Comparison of ENCODE assay signal across 20 cellular contexts in the genomic region with DNA sequence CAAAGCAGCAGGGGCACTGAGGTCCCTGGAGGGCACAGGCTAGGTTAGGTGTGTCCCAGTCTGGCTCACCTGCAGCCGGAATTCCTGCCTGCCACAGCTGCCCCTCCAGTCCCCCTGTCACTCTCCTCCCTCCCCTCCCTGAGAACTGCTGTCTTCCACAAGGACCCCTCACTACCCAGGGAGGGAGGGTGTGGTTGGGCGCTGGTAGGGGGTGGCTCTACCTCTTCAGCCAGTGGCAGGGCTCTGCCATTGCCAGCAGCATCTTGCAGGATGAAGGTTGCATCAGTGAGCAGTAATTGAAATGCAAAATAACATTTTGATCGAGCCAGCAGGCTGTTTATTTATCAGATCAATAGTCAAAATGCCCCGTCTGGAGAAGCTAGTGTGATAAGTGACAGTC. TPM values are rescaled to one million over a fixed set of nuclear protein-coding genes. Genes with fewer than 3 reads are reported as not detected.
DNase-seq lines count a peak whose midpoint lies in the region; ATAC-seq, FAIRE-seq and TF ChIP-seq lines count a peak whose summit lies in the region.
"Had no signal": no experiment of that assay in that cellular context is flagged by ENCODE, and none has a peak within 500 bp of the region (broad histone marks: within the 10 kb centered on the region; RNA-seq: fewer than 3 reads in every experiment).

No MANE protein-coding gene starts in this region.

- H3K9me2 ChIP-seq in GM23338 (ENCODE audit: insufficient read depth): no peaks in the 10 kb centered on the region

- no peaks in the 10 kb centered on the region for H3K36me3 ChIP-seq in GM23338 (ENCODE audit: insufficient read depth)
- H3K36me3 ChIP-seq: HAP-1 had no signal

- H3F3A ChIP-seq in GM23338 (replicated peaks; ENCODE audit: low read depth): no peaks in the 10 kb centered on the region

- peak; percentile 50 for DNase-seq in GM23338 (ENCODE audit: low spot score)
- no peak for DNase-seq in HTR-8/SVneo (ENCODE audit: insufficient read length, low spot score)
- DNase-seq in NCI-H2171 treated with DMSO at 0.1 percent for 48 hours (lab: John Stamatoyannopoulos, UW): peak; percentile 91
- DNase-seq: ACHN; AML-193; Caco-2; CD4-positive, alpha-beta T cell; GOT3 had no signal

- H3K4me1 ChIP-seq in GM23338 (ENCODE audit: insufficient read depth): peaks cover 14% of the 10 kb centered on the region; the same call in 1 of the 2 replicates
- H3K4me1 ChIP-seq: Caco-2, HAP-1 had no signal

- H3K4me3 Mint-ChIP-seq in GM23338: no peak overlapping the region
- H3K4me3 Mint-ChIP-seq: CD4-positive, alpha-beta T cell had no signal

- H3K4me3 ChIP-seq in GM23338: no peak overlapping the region
- H3K4me3 ChIP-seq: GM12878, HAP-1 had no signal

- peak; percentile 72 for FAIRE-seq in HTR-8/SVneo (lab: Jason Lieb, UNC)
- FAIRE-seq: A204.1, D721Med, GM12878 had no signal

- H3K27me3 ChIP-seq in GM23338 (ENCODE audit: insufficient read depth): no peaks in the 10 kb centered on the region

- no peaks in the 10 kb centered on the region for H3K9me3 Mint-ChIP-seq in GM23338
- H3K9me3 Mint-ChIP-seq: CD4-positive, alpha-beta T cell had no signal

- no peak overlapping the region for H3K27ac ChIP-seq in GM23338 (ENCODE audit: low read depth)
- H3K27ac ChIP-seq: C4-2B, KMS-11 had no signal

- TF ChIP-seq CTCF in GM23338 (conservative IDR thresholded peaks at IDR 0.05; ENCODE audit: low read depth in 2 of 2): no peak

- no peaks in the 10 kb centered on the region for H3K79me2 ChIP-seq in GM23338 (replicated peaks; ENCODE audit: insufficient read depth)

- H3K4me1 Mint-ChIP-seq in GM23338: peaks cover 32% of the 10 kb centered on the region

- peaks cover 17% of the 10 kb centered on the region for H3K27me3 Mint-ChIP-seq in GM23338 (ENCODE audit: insufficient read depth, low read depth, poor library complexity)

- H3K4me2 ChIP-seq in GM23338: peak overlapping the region; percentile 62
- H3K4me2 ChIP-seq: KMS-11 had no signal

- peak; percentile 76 for ATAC-seq in GM23338
- ATAC-seq in GM19351 (IDR thresholded peaks at IDR 0.05; ENCODE audit: unreplicated experiment): no peak
- no peak for ATAC-seq in GM18520 (IDR thresholded peaks at IDR 0.05; ENCODE audit: unreplicated experiment)
- no peak for ATAC-seq in GM18868 (IDR thresholded peaks at IDR 0.05; ENCODE audit: unreplicated experiment)
- ATAC-seq: GM12878 had no signal

- no peaks in the 10 kb centered on the region for H4K20me1 ChIP-seq in GM23338 (replicated peaks; ENCODE audit: insufficient read depth)

- H3K27ac Mint-ChIP-seq in GM23338: no peak overlapping the region
- H3K27ac Mint-ChIP-seq: CD4-positive, alpha-beta T cell had no signal

- 0 out of 2 replicates have a peak overlapping the region, but pooled peaks have one; percentile 28 for H2AFZ ChIP-seq in GM23338

- H3K36me3 Mint-ChIP-seq in GM23338 (ENCODE audit: low read depth): no peaks in the 10 kb centered on the region; the same call in 2 of the 3 replicates

TF ChIP-seq in GM23338, 12 proteins besides CTCF, POLR2A, EP300 and RAD21:
- TF ChIP-seq ZNF114 (CRISPR knock-in tag; IDR thresholded peaks at IDR 0.05): no peak
- TF ChIP-seq, protein P1, sequence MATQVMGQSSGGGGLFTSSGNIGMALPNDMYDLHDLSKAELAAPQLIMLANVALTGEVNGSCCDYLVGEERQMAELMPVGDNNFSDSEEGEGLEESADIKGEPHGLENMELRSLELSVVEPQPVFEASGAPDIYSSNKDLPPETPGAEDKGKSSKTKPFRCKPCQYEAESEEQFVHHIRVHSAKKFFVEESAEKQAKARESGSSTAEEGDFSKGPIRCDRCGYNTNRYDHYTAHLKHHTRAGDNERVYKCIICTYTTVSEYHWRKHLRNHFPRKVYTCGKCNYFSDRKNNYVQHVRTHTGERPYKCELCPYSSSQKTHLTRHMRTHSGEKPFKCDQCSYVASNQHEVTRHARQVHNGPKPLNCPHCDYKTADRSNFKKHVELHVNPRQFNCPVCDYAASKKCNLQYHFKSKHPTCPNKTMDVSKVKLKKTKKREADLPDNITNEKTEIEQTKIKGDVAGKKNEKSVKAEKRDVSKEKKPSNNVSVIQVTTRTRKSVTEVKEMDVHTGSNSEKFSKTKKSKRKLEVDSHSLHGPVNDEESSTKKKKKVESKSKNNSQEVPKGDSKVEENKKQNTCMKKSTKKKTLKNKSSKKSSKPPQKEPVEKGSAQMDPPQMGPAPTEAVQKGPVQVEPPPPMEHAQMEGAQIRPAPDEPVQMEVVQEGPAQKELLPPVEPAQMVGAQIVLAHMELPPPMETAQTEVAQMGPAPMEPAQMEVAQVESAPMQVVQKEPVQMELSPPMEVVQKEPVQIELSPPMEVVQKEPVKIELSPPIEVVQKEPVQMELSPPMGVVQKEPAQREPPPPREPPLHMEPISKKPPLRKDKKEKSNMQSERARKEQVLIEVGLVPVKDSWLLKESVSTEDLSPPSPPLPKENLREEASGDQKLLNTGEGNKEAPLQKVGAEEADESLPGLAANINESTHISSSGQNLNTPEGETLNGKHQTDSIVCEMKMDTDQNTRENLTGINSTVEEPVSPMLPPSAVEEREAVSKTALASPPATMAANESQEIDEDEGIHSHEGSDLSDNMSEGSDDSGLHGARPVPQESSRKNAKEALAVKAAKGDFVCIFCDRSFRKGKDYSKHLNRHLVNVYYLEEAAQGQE (IDR thresholded peaks at IDR 0.05; ENCODE audit: unreplicated experiment): no peak
- TF ChIP-seq JUNB (IDR thresholded peaks at IDR 0.05; ENCODE audit: unreplicated experiment): no peak
- no peak for TF ChIP-seq POLR2AphosphoS5 (IDR thresholded peaks at IDR 0.05; ENCODE audit: low read depth)
- TF ChIP-seq ZNF331 (CRISPR knock-in tag; IDR thresholded peaks at IDR 0.05; ENCODE audit: low read depth): no peak
- TF ChIP-seq, protein P2, sequence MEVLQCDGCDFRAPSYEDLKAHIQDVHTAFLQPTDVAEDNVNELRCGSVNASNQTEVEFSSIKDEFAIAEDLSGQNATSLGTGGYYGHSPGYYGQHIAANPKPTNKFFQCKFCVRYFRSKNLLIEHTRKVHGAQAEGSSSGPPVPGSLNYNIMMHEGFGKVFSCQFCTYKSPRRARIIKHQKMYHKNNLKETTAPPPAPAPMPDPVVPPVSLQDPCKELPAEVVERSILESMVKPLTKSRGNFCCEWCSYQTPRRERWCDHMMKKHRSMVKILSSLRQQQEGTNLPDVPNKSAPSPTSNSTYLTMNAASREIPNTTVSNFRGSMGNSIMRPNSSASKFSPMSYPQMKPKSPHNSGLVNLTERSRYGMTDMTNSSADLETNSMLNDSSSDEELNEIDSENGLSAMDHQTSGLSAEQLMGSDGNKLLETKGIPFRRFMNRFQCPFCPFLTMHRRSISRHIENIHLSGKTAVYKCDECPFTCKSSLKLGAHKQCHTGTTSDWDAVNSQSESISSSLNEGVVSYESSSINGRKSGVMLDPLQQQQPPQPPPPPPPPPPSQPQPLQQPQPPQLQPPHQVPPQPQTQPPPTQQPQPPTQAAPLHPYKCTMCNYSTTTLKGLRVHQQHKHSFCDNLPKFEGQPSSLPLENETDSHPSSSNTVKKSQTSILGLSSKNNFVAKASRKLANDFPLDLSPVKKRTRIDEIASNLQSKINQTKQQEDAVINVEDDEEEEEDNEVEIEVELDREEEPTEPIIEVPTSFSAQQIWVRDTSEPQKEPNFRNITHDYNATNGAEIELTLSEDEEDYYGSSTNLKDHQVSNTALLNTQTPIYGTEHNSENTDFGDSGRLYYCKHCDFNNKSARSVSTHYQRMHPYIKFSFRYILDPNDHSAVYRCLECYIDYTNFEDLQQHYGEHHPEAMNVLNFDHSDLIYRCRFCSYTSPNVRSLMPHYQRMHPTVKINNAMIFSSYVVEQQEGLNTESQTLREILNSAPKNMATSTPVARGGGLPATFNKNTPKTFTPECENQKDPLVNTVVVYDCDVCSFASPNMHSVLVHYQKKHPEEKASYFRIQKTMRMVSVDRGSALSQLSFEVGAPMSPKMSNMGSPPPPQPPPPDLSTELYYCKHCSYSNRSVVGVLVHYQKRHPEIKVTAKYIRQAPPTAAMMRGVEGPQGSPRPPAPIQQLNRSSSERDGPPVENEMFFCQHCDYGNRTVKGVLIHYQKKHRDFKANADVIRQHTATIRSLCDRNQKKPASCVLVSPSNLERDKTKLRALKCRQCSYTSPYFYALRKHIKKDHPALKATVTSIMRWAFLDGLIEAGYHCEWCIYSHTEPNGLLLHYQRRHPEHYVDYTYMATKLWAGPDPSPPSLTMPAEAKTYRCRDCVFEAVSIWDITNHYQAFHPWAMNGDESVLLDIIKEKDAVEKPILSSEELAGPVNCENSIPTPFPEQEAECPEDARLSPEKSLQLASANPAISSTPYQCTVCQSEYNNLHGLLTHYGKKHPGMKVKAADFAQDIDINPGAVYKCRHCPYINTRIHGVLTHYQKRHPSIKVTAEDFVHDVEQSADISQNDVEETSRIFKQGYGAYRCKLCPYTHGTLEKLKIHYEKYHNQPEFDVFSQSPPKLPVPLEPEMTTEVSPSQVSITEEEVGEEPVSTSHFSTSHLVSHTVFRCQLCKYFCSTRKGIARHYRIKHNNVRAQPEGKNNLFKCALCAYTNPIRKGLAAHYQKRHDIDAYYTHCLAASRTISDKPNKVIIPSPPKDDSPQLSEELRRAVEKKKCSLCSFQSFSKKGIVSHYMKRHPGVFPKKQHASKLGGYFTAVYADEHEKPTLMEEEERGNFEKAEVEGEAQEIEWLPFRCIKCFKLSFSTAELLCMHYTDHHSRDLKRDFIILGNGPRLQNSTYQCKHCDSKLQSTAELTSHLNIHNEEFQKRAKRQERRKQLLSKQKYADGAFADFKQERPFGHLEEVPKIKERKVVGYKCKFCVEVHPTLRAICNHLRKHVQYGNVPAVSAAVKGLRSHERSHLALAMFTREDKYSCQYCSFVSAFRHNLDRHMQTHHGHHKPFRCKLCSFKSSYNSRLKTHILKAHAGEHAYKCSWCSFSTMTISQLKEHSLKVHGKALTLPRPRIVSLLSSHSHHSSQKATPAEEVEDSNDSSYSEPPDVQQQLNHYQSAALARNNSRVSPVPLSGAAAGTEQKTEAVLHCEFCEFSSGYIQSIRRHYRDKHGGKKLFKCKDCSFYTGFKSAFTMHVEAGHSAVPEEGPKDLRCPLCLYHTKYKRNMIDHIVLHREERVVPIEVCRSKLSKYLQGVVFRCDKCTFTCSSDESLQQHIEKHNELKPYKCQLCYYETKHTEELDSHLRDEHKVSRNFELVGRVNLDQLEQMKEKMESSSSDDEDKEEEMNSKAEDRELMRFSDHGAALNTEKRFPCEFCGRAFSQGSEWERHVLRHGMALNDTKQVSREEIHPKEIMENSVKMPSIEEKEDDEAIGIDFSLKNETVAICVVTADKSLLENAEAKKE (CRISPR knock-in tag; IDR thresholded peaks at IDR 0.05): no peak
- no peak for TF ChIP-seq EZH2phosphoT487 (IDR thresholded peaks at IDR 0.05; ENCODE audit: unreplicated experiment)

RNA-seq across cellular contexts. Expression of a gene that starts 45.7 kb away (rescaled TPM):
- 0.52 and 1.0 TPM in 2 replicates for total RNA-seq in GM23338 (2014; rRNA removed; shearing (Covaris generic))
- polyA plus RNA-seq in GM23338 (2016; fragmentation: Nextera tagmentation; extraction: Ambion mirVana): 0.09 and 0.31 TPM in 2 replicates
- total RNA-seq: Caco-2, G401, HT-29 had no signal
- polyA plus RNA-seq: BJ had no signal
